8 cellular contexts compared by ENCODE assay signal in genomic region chr22:35961480-35961902, GRCh38.
DNase-seq lines count a peak whose midpoint lies in the region; ATAC-seq and TF ChIP-seq lines count a peak whose summit lies in the region.

No MANE protein-coding gene starts in this region.

- H3K27me3 Mint-ChIP-seq in chondrocyte (ENCODE audit: low read depth) = no peaks in the 10 kb centered on the region
- H3K27me3 Mint-ChIP-seq in activated T-helper 2 cell treated with anti-CD3 and anti-CD28 coated beads, Interferon-gamma antibody, Interleukin-2, Interleukin-4, amounts not matched to agents 10 μg/mL and 5 μg/mL and 100 μg/mL, durations not matched to agents 14 hours and 24 hours and 36 hours (ENCODE audit: low read depth) = peaks cover 22% of the 10 kb centered on the region

- H3K4me3 ChIP-seq in thyroid gland (replicated peaks in 1 of 3) = no peak overlapping the region

- H3K27ac ChIP-seq in thyroid gland = peak overlapping the region in 2 of 3 donors; percentile 3 to 37

- peaks cover 30% of the 10 kb centered on the region for H3K4me1 Mint-ChIP-seq in chondrocyte (ENCODE audit: low read depth)
- peaks cover 3% of the 10 kb centered on the region for H3K4me1 Mint-ChIP-seq in activated T-helper 2 cell treated with anti-CD3 and anti-CD28 coated beads, Interferon-gamma antibody, Interleukin-2, Interleukin-4, amounts not matched to agents 10 μg/mL and 5 μg/mL and 100 μg/mL, durations not matched to agents 14 hours and 24 hours and 36 hours (ENCODE audit: low read depth)

- peak overlapping the region; percentile 51 for H3K4me3 Mint-ChIP-seq in chondrocyte (ENCODE audit: unreplicated experiment)
- no peak overlapping the region for H3K4me3 Mint-ChIP-seq in activated T-helper 2 cell treated with anti-CD3 and anti-CD28 coated beads, Interferon-gamma antibody, Interleukin-2, Interleukin-4, amounts not matched to agents 10 μg/mL and 5 μg/mL and 100 μg/mL, durations not matched to agents 14 hours and 24 hours and 36 hours (ENCODE audit: low read depth)

- H3K9me3 ChIP-seq in thyroid gland = no peaks in the 10 kb centered on the region

- DNase-seq in NCI-H2029 (lab: John Stamatoyannopoulos, UW) (peak; percentile 68), NCI-H2029 treated with DMSO at 0.1 percent for 48 hours (lab: John Stamatoyannopoulos, UW) (no peak), chondrocyte (ENCODE audit: low spot score) (no peak), kidney glomerular epithelial cell (lab: John Stamatoyannopoulos, UW) (peak; percentile 92), thyroid gland (peak in 1 of 2 donors; percentile 14)
- DNase-seq in activated T-helper 2 cell treated with anti-CD3 and anti-CD28 coated beads, Interferon-gamma antibody, Interleukin-2, Interleukin-4, amounts not matched to agents 10 μg/mL and 5 μg/mL and 100 μg/mL, durations not matched to agents 14 hours and 24 hours and 36 hours (ENCODE audit: low spot score) = no peak
- DNase-seq in stimulated activated CD4-positive, alpha-beta T cell treated with anti-CD3 and anti-CD28 coated beads, Interleukin-2, amount 100 ng/mL, for 24 hours = no peak

- ATAC-seq in HG02884 (IDR thresholded peaks at IDR 0.05; ENCODE audit: unreplicated experiment) = no peak

- H3K27ac Mint-ChIP-seq in chondrocyte (ENCODE audit: unreplicated experiment) = peak overlapping the region; percentile 89
- no peak overlapping the region for H3K27ac Mint-ChIP-seq in activated T-helper 2 cell treated with anti-CD3 and anti-CD28 coated beads, Interferon-gamma antibody, Interleukin-2, Interleukin-4, amounts not matched to agents 10 μg/mL and 5 μg/mL and 100 μg/mL, durations not matched to agents 14 hours and 24 hours and 36 hours

- H3K27me3 ChIP-seq in thyroid gland = no peaks in the 10 kb centered on the region

- no peaks in the 10 kb centered on the region for H3K9me3 Mint-ChIP-seq in chondrocyte (ENCODE audit: low read depth)
- no peaks in the 10 kb centered on the region for H3K9me3 Mint-ChIP-seq in activated T-helper 2 cell treated with anti-CD3 and anti-CD28 coated beads, Interferon-gamma antibody, Interleukin-2, Interleukin-4, amounts not matched to agents 10 μg/mL and 5 μg/mL and 100 μg/mL, durations not matched to agents 14 hours and 24 hours and 36 hours

- WGBS in thyroid gland, 2 donors = 31 to 35% methylated on average over 3 of the region's 3 CpGs

- intact Hi-C loops in thyroid gland (cut with DNase I) = no loop called here
- intact Hi-C loops in activated T-helper 2 cell treated with anti-CD3 and anti-CD28 coated beads, Interferon-gamma antibody, Interleukin-2, Interleukin-4, amounts not matched to agents 10 μg/mL and 5 μg/mL and 100 μg/mL, durations not matched to agents 14 hours and 24 hours and 36 hours (cut with micrococcal nuclease) = no loop called here

- TF ChIP-seq POLR2A in thyroid gland (IDR thresholded peaks at IDR 0.05) = no peak

- no peaks in the 10 kb centered on the region for H3K36me3 ChIP-seq in thyroid gland

- H3K36me3 Mint-ChIP-seq in chondrocyte (ENCODE audit: low read depth) = no peaks in the 10 kb centered on the region
- no peaks in the 10 kb centered on the region for H3K36me3 Mint-ChIP-seq in activated T-helper 2 cell treated with anti-CD3 and anti-CD28 coated beads, Interferon-gamma antibody, Interleukin-2, Interleukin-4, amounts not matched to agents 10 μg/mL and 5 μg/mL and 100 μg/mL, durations not matched to agents 14 hours and 24 hours and 36 hours (ENCODE audit: low read depth)

- peaks cover 22 to 28% of the 10 kb centered on the region in 2 donors for H3K4me1 ChIP-seq in thyroid gland

- TF ChIP-seq CTCF in chondrocyte (IDR thresholded peaks at IDR 0.05) (no peak), thyroid gland (IDR thresholded peaks at IDR 0.05) (no peak)

Comparison
In these comparisons a context has a peak if more than half of its experiments do, and no peak if none do; other contexts are left out.
1. DNase-seq: peak in NCI-H2029 (single experiment) and kidney glomerular epithelial cell (single experiment); none in NCI-H2029 treated with DMSO at 0.1 percent for 48 hours (single experiment), chondrocyte (single experiment), activated T-helper 2 cell treated with anti-CD3 and anti-CD28 coated beads, Interferon-gamma antibody, Interleukin-2, Interleukin-4, amounts not matched to agents 10 μg/mL and 5 μg/mL and 100 μg/mL, durations not matched to agents 14 hours and 24 hours and 36 hours (single experiment) and stimulated activated CD4-positive, alpha-beta T cell treated with anti-CD3 and anti-CD28 coated beads, Interleukin-2, amount 100 ng/mL, for 24 hours (0 of 2).